1 cellular context compared by ENCODE assay signal in the genomic region with DNA sequence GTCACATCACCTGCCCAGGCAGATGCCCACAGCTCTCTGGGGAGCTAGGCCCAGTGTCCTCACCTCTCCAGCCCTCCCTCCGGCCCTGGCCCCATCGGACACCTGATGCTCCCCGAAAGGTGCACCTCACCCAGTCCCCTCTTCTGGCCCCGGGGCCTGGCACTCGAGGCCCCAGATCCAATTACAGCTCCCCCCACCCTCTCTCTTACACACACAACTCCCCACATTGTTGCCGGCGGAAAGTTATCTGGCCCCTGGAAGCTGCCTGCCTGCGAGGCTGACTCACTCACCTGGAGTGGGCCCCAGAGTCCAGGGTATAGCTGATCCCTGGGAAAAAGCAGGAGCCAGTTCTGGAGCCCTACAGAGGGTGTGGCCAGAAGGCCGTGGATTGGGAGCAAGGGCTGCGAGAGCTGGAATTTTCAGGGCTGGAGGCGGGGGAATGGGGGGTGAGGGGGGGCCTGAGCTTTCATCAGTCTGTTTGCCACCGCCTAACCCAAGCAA.
TF ChIP-seq lines count a peak whose summit lies in the region.

No MANE protein-coding gene starts in this region.

TF ChIP-seq in H1, 55 proteins besides CTCF, POLR2A, EP300 and RAD21:
- peak; percentile 61; the same call in 1 of the 2 replicates for TF ChIP-seq JUND (IDR thresholded peaks at IDR 0.05; ENCODE audit: low read length)
- TF ChIP-seq POU5F1 (IDR thresholded peaks at IDR 0.05; ENCODE audit: low read depth, low read length), result no peak
- 0 out of 2 replicates have a peak, but pooled peaks have one; percentile 16 for TF ChIP-seq TAF1 (IDR thresholded peaks at IDR 0.05; ENCODE audit: low read depth, low read length)
